In the genomic region with DNA sequence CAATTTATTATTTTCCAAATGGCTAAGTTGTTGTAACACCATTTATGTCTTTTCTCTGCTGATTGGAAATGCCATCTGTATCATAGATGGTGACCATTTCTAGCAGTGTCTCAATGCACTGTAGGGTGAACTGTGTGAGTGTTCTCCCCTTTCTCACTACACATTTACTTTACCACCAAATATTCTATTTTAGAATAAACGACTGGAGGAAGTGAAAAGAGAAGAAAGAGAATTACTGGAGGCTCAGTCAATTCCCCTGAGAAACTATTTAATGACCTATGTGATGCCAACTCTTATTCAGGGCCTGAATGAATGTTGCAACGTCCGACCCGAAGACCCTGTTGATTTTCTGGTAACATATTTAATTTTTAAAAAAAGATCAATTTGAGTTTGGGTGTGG, we compare ENCODE assay signal across 17 cellular contexts. TPM values are rescaled to one million over a fixed set of nuclear protein-coding genes. Genes with fewer than 3 reads are reported as not detected.
DNase-seq lines count a peak whose midpoint lies in the region; ATAC-seq and TF ChIP-seq lines count a peak whose summit lies in the region.
"Had no signal": no experiment of that assay in that cellular context is flagged by ENCODE, and none has a peak within 500 bp of the region (broad histone marks: within the 10 kb centered on the region; RNA-seq: fewer than 3 reads in every experiment).

No MANE protein-coding gene starts in this region.

- H3K9me3 ChIP-seq in OCI-LY7 (ENCODE audit: low read length) = no peaks in the 10 kb centered on the region
- H3K9me3 ChIP-seq: left lung, MG63, Peyer's patch, SK-N-SH, thoracic aorta had no signal

- 0 out of 2 replicates have a peak overlapping the region, but pooled peaks have one; percentile 26 for H3K4me2 ChIP-seq in OCI-LY7 (ENCODE audit: low read length)
- H3K4me2 ChIP-seq: SK-N-SH had no signal

- no peak overlapping the region for H2AFZ ChIP-seq in OCI-LY7 (ENCODE audit: low read length)

- POLR2A ChIA-PET in OCI-LY7 (lab: Charles Lee) = interaction anchor here (0.6 to 1.8 kb wide), 4 partner anchors 11 to 427 kb away, joined by 3 to 4 read pairs (median 3); no protein-coding TSS in a partner anchor

- H3K4me3 ChIP-seq in OCI-LY7 (ENCODE audit: low read depth, low read length, poor library complexity, severe bottlenecking) = no peak overlapping the region
- H3K4me3 ChIP-seq: left lung, MG63, Peyer's patch, thoracic aorta had no signal

- H3K79me2 ChIP-seq in OCI-LY7 (ENCODE audit: insufficient read depth, low read depth, low read length) = no peaks in the 10 kb centered on the region

- no peaks in the 10 kb centered on the region for H3K36me3 ChIP-seq in OCI-LY7 (ENCODE audit: insufficient read depth, low read length)
- H3K36me3 ChIP-seq: left lung, MG63, Peyer's patch, thoracic aorta had no signal

- no peak for TF ChIP-seq CTCF in OCI-LY7 (conservative IDR thresholded peaks at IDR 0.05; ENCODE audit: low read length)

- ATAC-seq in GM18498 (IDR thresholded peaks at IDR 0.05; ENCODE audit: unreplicated experiment) (peak; percentile 83), GM21381 (IDR thresholded peaks at IDR 0.05; ENCODE audit: unreplicated experiment) (peak; percentile 85), HG03095 (IDR thresholded peaks at IDR 0.05; ENCODE audit: unreplicated experiment) (peak; percentile 72), GM18873 (IDR thresholded peaks at IDR 0.05; ENCODE audit: low FRiP score, unreplicated experiment) (no peak), HG03439 (IDR thresholded peaks at IDR 0.05; ENCODE audit: unreplicated experiment) (no peak)
- ATAC-seq: left lung had no signal

- peaks cover 5% of the 10 kb centered on the region for H3K4me1 ChIP-seq in OCI-LY7 (ENCODE audit: insufficient read depth, low read length, poor library complexity, severe bottlenecking)
- H3K4me1 ChIP-seq: left lung, Peyer's patch had no signal

- no peaks in the 10 kb centered on the region for H3K9me2 ChIP-seq in OCI-LY7 (ENCODE audit: insufficient read depth, low read length)
- H3K9me2 ChIP-seq: SK-N-SH had no signal

- intact Hi-C loops in OCI-LY7 (cut with micrococcal nuclease; ENCODE audit: unreplicated experiment) = no loop called here

- no TSS peak for BruUV-seq in OCI-LY7 (replicated peaks; lab: Mats Ljungman, UMichigan)

- CTCF ChIA-PET in OCI-LY7 (lab: Charles Lee; ENCODE audit: unreplicated experiment) = no interaction called here

- no peaks in the 10 kb centered on the region for H4K20me1 ChIP-seq in OCI-LY7 (ENCODE audit: insufficient read depth, low read length)

- no peak for DNase-seq in OCI-LY7 (ENCODE audit: low spot score)
- no peak for DNase-seq in NCI-H526 treated with DMSO at 0.1 percent for 48 hours (lab: John Stamatoyannopoulos, UW)
- no peak for DNase-seq in NK-92 (lab: John Stamatoyannopoulos, UW; ENCODE audit: unreplicated experiment)
- DNase-seq: activated T-cell treated with anti-CD3 and anti-CD28 coated beads, Interleukin-2, amount 50 U/mL, for 48 hours; left lung; MG63; NCI-H1694 treated with DMSO at 0.1 percent for 48 hours; NCI-H510A; occipital lobe; Peyer's patch; SK-N-SH had no signal

- H3K27ac ChIP-seq in OCI-LY7 (ENCODE audit: low read depth, low read length, poor library complexity, severe bottlenecking) = no peak overlapping the region
- H3K27ac ChIP-seq: left lung, Peyer's patch, thoracic aorta had no signal

RNA-seq across cellular contexts. Expression of a gene that starts 15.5 kb away (rescaled TPM):
- total RNA-seq in OCI-LY7 (2014; rRNA removed; shearing (Covaris generic)) = 80.1 and 99.3 TPM in 2 replicates
- total RNA-seq in OCI-LY7 (2022) = 197 and 202 TPM in 2 replicates

Comparison
In these comparisons a context has a peak if more than half of its experiments do, and no peak if none do; other contexts are left out.
1. ATAC-seq: peak in GM18498 (single experiment), GM21381 (single experiment) and HG03095 (single experiment); none in GM18873 (single experiment) and HG03439 (single experiment).